1 cellular context compared by ENCODE assay signal in genomic region chr12:119512772-119513497, GRCh38.
TF ChIP-seq lines count a peak whose summit lies in the region.

No MANE protein-coding gene starts in this region.

TF ChIP-seq in H1, 55 proteins besides CTCF, POLR2A, EP300 and RAD21 (continued from another document):
- TF ChIP-seq CHD7 (IDR thresholded peaks at IDR 0.05; ENCODE audit: insufficient replicate concordance, low read length) (no peak), FOSL1 (IDR thresholded peaks at IDR 0.05; ENCODE audit: insufficient read depth, low read depth, low read length) (no peak)
TF ChIP-seq in H1: peak in this region for 1.
